ENCODE assay signal across 8 cellular contexts in genomic region chr4:152938237-152938969, GRCh38. TPM values are rescaled to one million over a fixed set of nuclear protein-coding genes. Genes with fewer than 3 reads are reported as not detected.
DNase-seq lines count a peak whose midpoint lies in the region; ATAC-seq and TF ChIP-seq lines count a peak whose summit lies in the region.

No MANE protein-coding gene starts in this region.

- DNase-seq in AG04450 (ENCODE audit: low read depth, low spot score) (no peak), choroid plexus epithelial cell (ENCODE audit: low read depth) (no peak), SHP77 treated with DMSO at 0.1 percent for 48 hours (lab: John Stamatoyannopoulos, UW) (no peak), AML-193 (lab: John Stamatoyannopoulos, UW) (no peak)
- no peak for DNase-seq in stimulated activated CD4-positive, alpha-beta T cell treated with anti-CD3 and anti-CD28 coated beads, Interleukin-4, amount 100 ng/mL, for 24 hours

- H3K9ac ChIP-seq in HUES6 (ENCODE audit: low read length): no peak overlapping the region

- no peak overlapping the region for H3K27ac ChIP-seq in AG04450 (ENCODE audit: low read depth, low read length)
- no peak overlapping the region for H3K27ac ChIP-seq in HUES6 (ENCODE audit: low read depth, low read length)
- H3K27ac ChIP-seq in muscle layer of duodenum (ENCODE audit: low read length): no peak overlapping the region

- H3K27me3 ChIP-seq in AG04450 (ENCODE audit: control insufficient read depth, insufficient read depth, low read length) (peaks cover 64% of the 10 kb centered on the region), HUES6 (ENCODE audit: control insufficient read depth, insufficient read depth, low read length) (peaks cover 47% of the 10 kb centered on the region), muscle layer of duodenum (ENCODE audit: low read depth, low read length) (no peaks in the 10 kb centered on the region)

- H3K4me3 ChIP-seq in AG04450 (ENCODE audit: low read depth, low read length) (peak overlapping the region; percentile 53), HUES6 (ENCODE audit: low read depth, low read length) (peak overlapping the region; percentile 90), choroid plexus epithelial cell (ENCODE audit: low read depth, low read length) (peak overlapping the region; percentile 54), muscle layer of duodenum (ENCODE audit: low read depth in 1 of 2, low read length in 2 of 2) (peak overlapping the region; percentile 65 to 91)

- no peak for ATAC-seq in HG03565 (IDR thresholded peaks at IDR 0.05; ENCODE audit: unreplicated experiment)

- POLR2A ChIA-PET in AG04450 (lab: Yijun Ruan, JAX): no interaction called here

- no peak for TF ChIP-seq CTCF in AG04450 (IDR thresholded peaks at IDR 0.05; ENCODE audit: low read depth, low read length)
- no peak for TF ChIP-seq CTCF in choroid plexus epithelial cell (conservative IDR thresholded peaks at IDR 0.05; ENCODE audit: low read depth, low read length)

- CTCF ChIA-PET in AG04450 (lab: Charles Lee): no interaction called here

- H3K4me1 ChIP-seq in HUES6 (ENCODE audit: control insufficient read depth, insufficient read depth, low read length) (peaks cover 12% of the 10 kb centered on the region), muscle layer of duodenum (ENCODE audit: control insufficient read depth in 1 of 2, insufficient read depth in 2 of 2, low read length in 2 of 2) (peaks cover 0 to 28% of the 10 kb centered on the region in 2 donors)

- H3K36me3 ChIP-seq in HUES6 (ENCODE audit: control insufficient read depth, insufficient read depth, low read length): peaks cover 12% of the 10 kb centered on the region
- H3K36me3 ChIP-seq in muscle layer of duodenum (ENCODE audit: control insufficient read depth in 1 of 2, insufficient read depth in 2 of 2, low read length in 2 of 2): no peaks in the 10 kb centered on the region

- H3K9me3 ChIP-seq in AG04450 (ENCODE audit: control insufficient read depth, insufficient read depth, low read length) (no peaks in the 10 kb centered on the region; the same call in 1 of the 2 replicates), HUES6 (ENCODE audit: control insufficient read depth, insufficient read depth, low read depth, low read length) (no peaks in the 10 kb centered on the region), muscle layer of duodenum (ENCODE audit: control insufficient read depth in 1 of 2, low read length in 2 of 2) (no peaks in the 10 kb centered on the region)

RNA-seq across cellular contexts. Expression of gene FHDC1, which starts 2.3 kb away (rescaled TPM):
- 0.10 and 0.12 TPM in 2 replicates for polyA plus RNA-seq in AG04450 (2011; rRNA removed)
- polyA minus RNA-seq in AG04450 (2011; rRNA and poly(A)+ RNA removed): 0.13 and 0.14 TPM in 2 replicates
